In the genomic region with DNA sequence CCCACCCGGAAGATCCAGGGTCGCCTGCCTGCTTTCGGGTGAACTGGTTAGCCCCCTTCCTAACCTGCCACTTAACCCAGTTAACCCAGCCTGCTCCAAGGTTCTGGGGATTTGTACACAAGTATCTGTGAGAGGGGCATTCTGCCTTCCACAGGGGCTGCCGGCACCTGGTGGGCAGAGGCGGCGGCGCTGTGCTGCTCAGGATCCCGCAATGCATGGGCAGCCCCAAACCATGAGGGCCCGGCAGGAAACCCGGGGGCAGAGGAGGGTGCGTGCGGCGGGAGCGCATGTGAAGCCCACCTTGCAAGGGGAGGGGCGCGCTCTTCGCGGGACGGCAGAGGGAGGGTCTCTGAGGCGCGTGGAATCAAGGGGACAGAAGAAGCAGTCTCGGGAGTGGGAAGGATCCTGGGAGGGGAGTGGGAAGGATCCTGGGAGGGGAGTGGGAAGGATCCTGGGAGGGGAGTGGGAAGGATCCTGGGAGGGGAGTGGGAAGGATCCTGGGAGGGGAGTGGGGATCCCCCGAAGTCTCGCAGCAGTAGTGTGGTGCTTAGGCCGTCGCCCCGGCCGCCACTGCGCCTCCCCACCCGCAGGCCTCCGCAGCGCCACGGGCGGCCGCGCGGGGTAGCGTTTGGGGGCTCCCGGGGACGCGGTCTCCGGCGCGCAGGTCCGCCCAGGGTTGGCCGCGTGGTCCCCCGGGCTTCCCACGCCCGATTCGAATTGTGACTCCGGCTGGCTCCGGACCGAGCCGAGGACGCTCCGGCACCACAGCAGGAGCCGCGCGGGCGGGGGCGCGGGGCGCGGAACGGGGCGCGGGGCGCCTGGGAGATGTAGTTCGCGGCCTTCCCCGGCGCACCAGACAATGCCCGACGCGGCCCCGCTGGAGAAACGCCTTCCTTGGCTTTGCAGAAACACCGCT, we compare ENCODE assay signal across 8 cellular contexts. TPM values are rescaled to one million over a fixed set of nuclear protein-coding genes. Genes with fewer than 3 reads are reported as not detected.
DNase-seq lines count a peak whose midpoint lies in the region; ATAC-seq and TF ChIP-seq lines count a peak whose summit lies in the region.

No MANE protein-coding gene starts in this region.

- H3K27ac ChIP-seq in muscle layer of duodenum (ENCODE audit: low read length): no peak overlapping the region

- no peaks in the 10 kb centered on the region for H3K36me3 ChIP-seq in muscle layer of duodenum (ENCODE audit: control insufficient read depth in 1 of 2, insufficient read depth in 2 of 2, low read length in 2 of 2)

- POLR2A ChIA-PET in GM10248 (lab: Yijun Ruan, JAX): no interaction called here

- peak overlapping the region; percentile 33 to 63 for H3K4me3 ChIP-seq in muscle layer of duodenum (ENCODE audit: low read depth in 1 of 2, low read length in 2 of 2)

- H3K9me3 Mint-ChIP-seq in activated T-cell treated with anti-CD3 and anti-CD28 coated beads, Interleukin-2, amount 50 U/mL, for 4 hours: no peaks in the 10 kb centered on the region

- H3K36me3 Mint-ChIP-seq in activated T-cell treated with anti-CD3 and anti-CD28 coated beads, Interleukin-2, amount 50 U/mL, for 4 hours (ENCODE audit: insufficient read depth): no peaks in the 10 kb centered on the region

- H3K4me1 ChIP-seq in muscle layer of duodenum (ENCODE audit: control insufficient read depth in 1 of 2, insufficient read depth in 2 of 2, low read length in 2 of 2): peaks cover 0 to 30% of the 10 kb centered on the region in 2 donors

- CTCF ChIA-PET in GM10248 (lab: Yijun Ruan, JAX): interaction anchor here (0.9 to 3.4 kb wide), 6 partner anchors 11 to 74 kb away, joined by 3 to 13 read pairs (median 4); no protein-coding TSS in a partner anchor

- peaks cover 31% of the 10 kb centered on the region for H3K27me3 Mint-ChIP-seq in activated T-cell treated with anti-CD3 and anti-CD28 coated beads, Interleukin-2, amount 50 U/mL, for 4 hours (ENCODE audit: low read depth)

- peaks cover 9% of the 10 kb centered on the region for H3K27me3 ChIP-seq in muscle layer of duodenum (ENCODE audit: low read depth, low read length)

- peak; percentile 85 for DNase-seq in GM10248 (ENCODE audit: extremely low spot score)
- DNase-seq in NCI-H748 treated with DMSO at 0.1 percent for 48 hours (lab: John Stamatoyannopoulos, UW): peak; percentile 58
- peak; percentile 45 for DNase-seq in activated T-cell treated with anti-CD3 and anti-CD28 coated beads, Interleukin-2, amount 50 U/mL, for 4 hours
- peak; percentile 66 for DNase-seq in fibroblast of gingiva (ENCODE audit: low read depth)
- peak; percentile 46 for DNase-seq in stimulated activated CD8-positive, alpha-beta memory T cell treated with anti-CD3 and anti-CD28 coated beads, Interleukin-7, amount 100 ng/mL, for 24 hours (ENCODE audit: low read depth)
- no peak for DNase-seq in cortex of kidney (lab: John Stamatoyannopoulos, UW)

- H3K9me3 ChIP-seq in muscle layer of duodenum (ENCODE audit: control insufficient read depth in 1 of 2, low read length in 2 of 2): no peaks in the 10 kb centered on the region

- ATAC-seq in HG03066 (IDR thresholded peaks at IDR 0.05; ENCODE audit: low read depth, unreplicated experiment): peak; percentile 62
- ATAC-seq in activated T-cell treated with anti-CD3 and anti-CD28 coated beads, Interleukin-2, amount 50 U/mL, for 4 hours: peak; percentile 85 to 86

- peak overlapping the region; percentile 72 for H3K4me3 Mint-ChIP-seq in activated T-cell treated with anti-CD3 and anti-CD28 coated beads, Interleukin-2, amount 50 U/mL, for 4 hours

- H3K4me1 Mint-ChIP-seq in activated T-cell treated with anti-CD3 and anti-CD28 coated beads, Interleukin-2, amount 50 U/mL, for 4 hours (ENCODE audit: low read depth): peaks cover 13% of the 10 kb centered on the region

- TF ChIP-seq CTCF in GM10248 (IDR thresholded peaks at IDR 0.05; ENCODE audit: control extremely low read depth, extremely low read depth, low read depth, missing control alignments): peak; percentile 69

RNA-seq across cellular contexts. Expression of gene MTA1, which starts 4.9 kb away (rescaled TPM):
- 100 to 1,000 TPM; 154 to 166 (median 154) TPM for total RNA-seq in activated T-cell treated with anti-CD3 and anti-CD28 coated beads, Interleukin-2, amount 50 U/mL, for 4 hours

RNA-seq across cellular contexts. Expression of gene TEX22, which starts 16.4 kb away (rescaled TPM):
- 1 to 10 TPM in 2 of 3 donors, under 1 TPM in 1; 0.71 to 1.7 (median 1.2) TPM for total RNA-seq in activated T-cell treated with anti-CD3 and anti-CD28 coated beads, Interleukin-2, amount 50 U/mL, for 4 hours

RNA-seq across cellular contexts. Expression of gene CRIP2, which starts 59.9 kb away (rescaled TPM):
- total RNA-seq in activated T-cell treated with anti-CD3 and anti-CD28 coated beads, Interleukin-2, amount 50 U/mL, for 4 hours: 1 to 10 TPM in 1 of 3 donors, under 1 TPM in 2; 0.90 to 1.4 (median 0.91) TPM
